ENCODE assay signal across 7 cellular contexts in genomic region chr6:128327890-128328289, GRCh38.
DNase-seq lines count a peak whose midpoint lies in the region; ATAC-seq and TF ChIP-seq lines count a peak whose summit lies in the region.

No MANE protein-coding gene starts in this region.

- H3F3A ChIP-seq in GM23338 (replicated peaks; ENCODE audit: low read depth): no peaks in the 10 kb centered on the region

- H3K9me3 Mint-ChIP-seq in GM23338: no peaks in the 10 kb centered on the region; the same call in 2 of the 3 replicates

- H3K27me3 Mint-ChIP-seq in GM23338 (ENCODE audit: insufficient read depth, low read depth, poor library complexity): peaks cover 1% of the 10 kb centered on the region

- peaks cover 37% of the 10 kb centered on the region for H3K79me2 ChIP-seq in GM23338 (replicated peaks; ENCODE audit: insufficient read depth)

- H3K4me1 ChIP-seq in GM23338 (ENCODE audit: insufficient read depth) (peaks cover 2% of the 10 kb centered on the region; the same call in 1 of the 2 replicates), stomach smooth muscle (ENCODE audit: control insufficient read depth, insufficient read depth, low read length) (no peaks in the 10 kb centered on the region)

- H3K9ac ChIP-seq in stomach smooth muscle (ENCODE audit: low read length in 2 of 2): no peak overlapping the region

- H3K27ac ChIP-seq in GM23338 (ENCODE audit: low read depth) (no peak overlapping the region), stomach smooth muscle (ENCODE audit: low read length) (peak overlapping the region; percentile 4)

- H3K36me3 ChIP-seq in GM23338 (ENCODE audit: insufficient read depth) (no peaks in the 10 kb centered on the region), stomach smooth muscle (ENCODE audit: control insufficient read depth in 2 of 2, insufficient read depth in 2 of 2, low read length in 2 of 2) (no peaks in the 10 kb centered on the region)

- no peaks in the 10 kb centered on the region for H3K27me3 ChIP-seq in GM23338 (ENCODE audit: insufficient read depth)
- no peaks in the 10 kb centered on the region for H3K27me3 ChIP-seq in stomach smooth muscle (ENCODE audit: control insufficient read depth in 1 of 2, insufficient read depth in 2 of 2, low read length in 2 of 2)

- peaks cover 18% of the 10 kb centered on the region for H3K4me1 Mint-ChIP-seq in GM23338

- peak; percentile 94 for ATAC-seq in GM23338

- H3K36me3 Mint-ChIP-seq in GM23338 (ENCODE audit: low read depth): no peaks in the 10 kb centered on the region; the same call in 2 of the 3 replicates

- no peaks in the 10 kb centered on the region for H3K9me2 ChIP-seq in GM23338 (ENCODE audit: insufficient read depth)

- TF ChIP-seq CTCF in GM12875 (IDR thresholded peaks at IDR 0.05; ENCODE audit: borderline replicate concordance, insufficient read depth, low read depth, low read length) (peak; percentile 66), GM23338 (conservative IDR thresholded peaks at IDR 0.05; ENCODE audit: low read depth in 2 of 2) (peak; percentile 82 to 86)

- no peaks in the 10 kb centered on the region for H3K9me3 ChIP-seq in stomach smooth muscle (ENCODE audit: control insufficient read depth in 2 of 2, low read length in 2 of 2)

- H3K4me3 ChIP-seq in GM12875 (ENCODE audit: low read depth, low read length) (no peak overlapping the region), GM23338 (no peak overlapping the region), stomach smooth muscle (ENCODE audit: low read length in 2 of 2) (no peak overlapping the region)

- H2AFZ ChIP-seq in GM23338: no peak overlapping the region

- 0 out of 2 replicates have a peak, but pooled peaks cover 3% of the 10 kb centered on the region for H4K20me1 ChIP-seq in GM23338 (replicated peaks; ENCODE audit: insufficient read depth)

- peak; percentile 83 for DNase-seq in GM23338 (ENCODE audit: low spot score)
- DNase-seq in M059J (ENCODE audit: low read depth): peak; percentile 12
- DNase-seq in activated CD4-positive, alpha-beta T cell treated with anti-CD3 and anti-CD28 coated beads, Interleukin-2, amount 50 U/mL, for 1 hour: peak; percentile 7
- peak; percentile 11 for DNase-seq in foreskin melanocyte
- DNase-seq in NCI-H2107 treated with DMSO at 0.1 percent for 48 hours (lab: John Stamatoyannopoulos, UW; ENCODE audit: unreplicated experiment): no peak

- H3K4me3 Mint-ChIP-seq in GM23338: no peak overlapping the region

- H3K27ac Mint-ChIP-seq in GM23338: no peak overlapping the region

- H3K4me2 ChIP-seq in GM23338: no peak overlapping the region

TF ChIP-seq in GM23338, 12 proteins besides CTCF, POLR2A, EP300 and RAD21:
- no peak for TF ChIP-seq EZH2phosphoT487 (IDR thresholded peaks at IDR 0.05; ENCODE audit: unreplicated experiment)
